ENCODE assay signal across 17 cellular contexts in genomic region chr19:38562096-38562495, GRCh38.
"Had no signal": no experiment of that assay in that cellular context is flagged by ENCODE, and none has a peak within 500 bp of the region (broad histone marks: within the 10 kb centered on the region; RNA-seq: fewer than 3 reads in every experiment).

No MANE protein-coding gene starts in this region.

- H3K27me3 ChIP-seq: gastrocnemius medialis, pancreas, uterus had no signal

- H3K36me3 ChIP-seq: breast epithelium, heart right ventricle, pancreas, uterus had no signal

- H3K27ac ChIP-seq: gastrocnemius medialis, heart right ventricle, pancreas, uterus had no signal

- H3K9me3 ChIP-seq: breast epithelium, gastrocnemius medialis, heart right ventricle, pancreas, uterus had no signal

- H3K27ac Mint-ChIP-seq: activated naive CD8-positive, alpha-beta T cell treated with anti-CD3 and anti-CD28 coated beads, Interleukin-2, amount 10 ng/mL, durations not matched to agents 7 days and 5 days; activated T-cell treated with anti-CD3 and anti-CD28 coated beads, Interleukin-2, amount 50 U/mL, for 24 hours; nephron had no signal

- DNase-seq: activated CD4-positive, alpha-beta T cell treated with anti-CD3 and anti-CD28 coated beads for 48 hours; activated gamma-delta T cell; activated naive CD8-positive, alpha-beta T cell treated with anti-CD3 and anti-CD28 coated beads, Interleukin-2, amount 10 ng/mL, durations not matched to agents 7 days and 5 days; activated T-cell treated with anti-CD3 and anti-CD28 coated beads, Interleukin-2, amount 50 U/mL, for 24 hours; anterior cingulate cortex; gastrocnemius medialis; heart right ventricle; islet precursor cell; retina; stimulated activated CD4-positive, alpha-beta T cell treated with anti-CD3 and anti-CD28 coated beads, Interleukin-15, amount 100 ng/mL, for 24 hours; stimulated activated CD4-positive, alpha-beta T cell treated with anti-CD3 and anti-CD28 coated beads, Interleukin-4, amount 100 ng/mL, for 24 hours; SW 1271; uterus had no signal

- H3K4me1 ChIP-seq: breast epithelium, gastrocnemius medialis, pancreas had no signal

- H3K9me3 Mint-ChIP-seq: activated naive CD8-positive, alpha-beta T cell treated with anti-CD3 and anti-CD28 coated beads, Interleukin-2, amount 10 ng/mL, durations not matched to agents 7 days and 5 days; activated T-cell treated with anti-CD3 and anti-CD28 coated beads, Interleukin-2, amount 50 U/mL, for 24 hours; nephron had no signal

- H3K4me1 Mint-ChIP-seq: nephron had no signal

- H3K4me3 ChIP-seq: breast epithelium, gastrocnemius medialis, heart right ventricle, pancreas, uterus had no signal

- H3K4me3 Mint-ChIP-seq: activated naive CD8-positive, alpha-beta T cell treated with anti-CD3 and anti-CD28 coated beads, Interleukin-2, amount 10 ng/mL, durations not matched to agents 7 days and 5 days; activated T-cell treated with anti-CD3 and anti-CD28 coated beads, Interleukin-2, amount 50 U/mL, for 24 hours; nephron had no signal

- H3K36me3 Mint-ChIP-seq: activated naive CD8-positive, alpha-beta T cell treated with anti-CD3 and anti-CD28 coated beads, Interleukin-2, amount 10 ng/mL, durations not matched to agents 7 days and 5 days had no signal

- ATAC-seq: gastrocnemius medialis, left lobe of liver, pancreas had no signal

- FAIRE-seq: pancreas had no signal
